Comparison of ENCODE assay signal across 1 cellular context in genomic region chr19:14554382-14554812, GRCh38.
TF ChIP-seq lines count a peak whose summit lies in the region.

No MANE protein-coding gene starts in this region.

TF ChIP-seq in HepG2, 621 proteins besides CTCF, POLR2A, EP300 and RAD21 (continued from another document):
- TF ChIP-seq REST (IDR thresholded peaks at IDR 0.05; ENCODE audit: borderline replicate concordance in 1 of 2, low read depth in 1 of 2, low read length in 2 of 2) (no peak), HNRNPLL (IDR thresholded peaks at IDR 0.05; ENCODE audit: low read depth, low read length, poor library complexity, severe bottlenecking) (no peak), KAT2B (IDR thresholded peaks at IDR 0.05; ENCODE audit: borderline replicate concordance, low read depth, low read length) (no peak), MTF1 (CRISPR knock-in tag; IDR thresholded peaks at IDR 0.05) (no peak), ZNF441 (CRISPR knock-in tag; IDR thresholded peaks at IDR 0.05; ENCODE audit: borderline replicate concordance) (0 out of 2 replicates have a peak, but pooled peaks have one; percentile 16), ZMAT5 (CRISPR knock-in tag; IDR thresholded peaks at IDR 0.05; ENCODE audit: borderline replicate concordance, low read depth) (no peak), ZNF616 (CRISPR knock-in tag; IDR thresholded peaks at IDR 0.05; ENCODE audit: low read depth) (no peak), NFIB (CRISPR knock-in tag; IDR thresholded peaks at IDR 0.05; ENCODE audit: borderline replicate concordance) (no peak), ZNF12 (CRISPR knock-in tag; IDR thresholded peaks at IDR 0.05) (no peak), ZNF24 (IDR thresholded peaks at IDR 0.05) (no peak), ZNF841 (CRISPR knock-in tag; IDR thresholded peaks at IDR 0.05; ENCODE audit: borderline replicate concordance) (no peak), ZNF337 (CRISPR knock-in tag; IDR thresholded peaks at IDR 0.05; ENCODE audit: borderline replicate concordance, low read depth) (no peak), FOXP1 (IDR thresholded peaks at IDR 0.05) (0 out of 2 replicates have a peak, but pooled peaks have one; percentile 24), FOXP1 (CRISPR knock-in tag; IDR thresholded peaks at IDR 0.05) (peak; percentile 71), BORCS8-MEF2B (CRISPR knock-in tag; IDR thresholded peaks at IDR 0.05) (no peak), ZSCAN30 (CRISPR knock-in tag; IDR thresholded peaks at IDR 0.05) (no peak), ZNF501 (CRISPR knock-in tag; IDR thresholded peaks at IDR 0.05) (no peak), MAFF (IDR thresholded peaks at IDR 0.05; ENCODE audit: low read depth, low read length) (peak; percentile 77), ZNF136 (CRISPR knock-in tag; IDR thresholded peaks at IDR 0.05; ENCODE audit: low read depth) (0 out of 2 replicates have a peak, but pooled peaks have one; percentile 43), ZFP1 (CRISPR knock-in tag; IDR thresholded peaks at IDR 0.05) (no peak)
